28 cellular contexts compared by ENCODE assay signal in genomic region chr2:41939410-41939775, GRCh38.
A peak's percentile ranks its signal among the peaks of the same experiment; 100 is the strongest.
DNase-seq lines count a peak whose midpoint lies in the region; ATAC-seq and TF ChIP-seq lines count a peak whose summit lies in the region.
"Had no signal": no experiment of that assay in that cellular context is flagged by ENCODE, and none has a peak within 500 bp of the region (broad histone marks: within the 10 kb centered on the region; RNA-seq: fewer than 3 reads in every experiment).

No MANE protein-coding gene starts in this region.

- TF ChIP-seq POLR2A in heart left ventricle (IDR thresholded peaks at IDR 0.05): no peak
- no peak for TF ChIP-seq POLR2A in thyroid gland (IDR thresholded peaks at IDR 0.05)

- WGBS in heart left ventricle, 4 donors: 77 to 89% (median 81%) methylated on average over 5 of the region's 5 CpGs
- 86 to 89% methylated on average over 5 of the region's 5 CpGs for WGBS in thyroid gland, 2 donors

- TF ChIP-seq CTCF in heart left ventricle (IDR thresholded peaks at IDR 0.05) (no peak), endothelial cell (IDR thresholded peaks at IDR 0.05; ENCODE audit: unreplicated experiment) (no peak), thyroid gland (IDR thresholded peaks at IDR 0.05) (no peak)

- H3K9me3 ChIP-seq in heart left ventricle (no peaks in the 10 kb centered on the region), skeletal muscle tissue (ENCODE audit: control insufficient read depth in 3 of 3, low read length in 3 of 3) (no peaks in the 10 kb centered on the region), thyroid gland (no peaks in the 10 kb centered on the region)
- H3K9me3 ChIP-seq: psoas muscle had no signal

- H3K9ac ChIP-seq in skeletal muscle tissue (ENCODE audit: low read depth in 1 of 3, low read length in 3 of 3): no peak overlapping the region

- H3K27me3 ChIP-seq in heart left ventricle (no peaks in the 10 kb centered on the region), skeletal muscle tissue (ENCODE audit: control insufficient read depth in 3 of 3, insufficient read depth in 3 of 3, low read length in 3 of 3) (no peaks in the 10 kb centered on the region), thyroid gland (no peaks in the 10 kb centered on the region)

- no peak for ATAC-seq in heart left ventricle
- no peak for ATAC-seq in Right ventricle myocardium superior (ENCODE audit: poor library complexity)
- ATAC-seq in GM19395 (IDR thresholded peaks at IDR 0.05; ENCODE audit: unreplicated experiment): no peak
- ATAC-seq in HG03108 (IDR thresholded peaks at IDR 0.05; ENCODE audit: unreplicated experiment): no peak
- ATAC-seq: activated naive CD8-positive, alpha-beta T cell treated with anti-CD3 and anti-CD28 coated beads, Interleukin-2, amount 50 U/mL, for 24 hours; left lobe of liver; naive thymus-derived CD8-positive, alpha-beta T cell; psoas muscle; T-helper 17 cell had no signal

- H3K4me1 Mint-ChIP-seq in endothelial cell (ENCODE audit: unreplicated experiment): peaks cover 26% of the 10 kb centered on the region
- H3K4me1 Mint-ChIP-seq: activated naive CD8-positive, alpha-beta T cell treated with anti-CD3 and anti-CD28 coated beads, Interleukin-2, amount 50 U/mL, for 24 hours; central memory CD8-positive, alpha-beta T cell; naive thymus-derived CD8-positive, alpha-beta T cell had no signal

- intact Hi-C loops in heart left ventricle (cut with DNase I) (loop anchor here in 1 of 10 donors (5.0 kb wide), 1 partner anchor 113 kb away; no protein-coding TSS in a partner anchor), Right ventricle myocardium superior (cut with DNase I) (loop anchor here (10.0 kb wide), 1 partner anchor 115 kb away; no protein-coding TSS in a partner anchor), thyroid gland (cut with DNase I) (no loop called here)

- no peaks in the 10 kb centered on the region for H3K9me3 Mint-ChIP-seq in endothelial cell (ENCODE audit: unreplicated experiment)
- H3K9me3 Mint-ChIP-seq: activated naive CD8-positive, alpha-beta T cell treated with anti-CD3 and anti-CD28 coated beads, Interleukin-2, amount 50 U/mL, for 24 hours; central memory CD8-positive, alpha-beta T cell; naive thymus-derived CD8-positive, alpha-beta T cell had no signal

- H3K27me3 Mint-ChIP-seq in endothelial cell (ENCODE audit: unreplicated experiment): peaks cover 3% of the 10 kb centered on the region
- H3K27me3 Mint-ChIP-seq: activated naive CD8-positive, alpha-beta T cell treated with anti-CD3 and anti-CD28 coated beads, Interleukin-2, amount 50 U/mL, for 24 hours had no signal

- H3K27ac ChIP-seq in heart left ventricle (peak overlapping the region in 9 of 12 donors; percentile 8 to 86 (median 58)), skeletal muscle tissue (ENCODE audit: low read depth, low read length) (peak overlapping the region; percentile 19), thyroid gland (no peak overlapping the region)
- H3K27ac ChIP-seq: C4-2B, epithelial cell of prostate, psoas muscle had no signal

- DNase-seq in heart left ventricle: no peak
- no peak for DNase-seq in Right ventricle myocardium superior
- DNase-seq in NCI-H82 (lab: John Stamatoyannopoulos, UW): peak; percentile 92
- DNase-seq in endothelial cell (ENCODE audit: low spot score): no peak
- DNase-seq in thyroid gland: no peak
- DNase-seq: 8988T; activated CD4-positive, alpha-beta T cell treated with anti-CD3 and anti-CD28 coated beads, Interleukin-2, amount 50 U/mL, for 48 hours; activated CD4-positive, CD25-positive, alpha-beta regulatory T cell treated with anti-CD3 and anti-CD28 coated beads, Interleukin-2, amount 50 U/mL, for 72 hours; activated naive CD4-positive, alpha-beta T cell; activated naive CD8-positive, alpha-beta T cell treated with anti-CD3 and anti-CD28 coated beads, Interleukin-2, amount 50 U/mL, for 24 hours; COR-L47; DMS79 treated with DMSO at 0.1 percent for 48 hours; GDM1; naive thymus-derived CD8-positive, alpha-beta T cell; NCI-H1694; occipital lobe; psoas muscle; stimulated activated CD4-positive, alpha-beta T cell treated with anti-CD3 and anti-CD28 coated beads, Interleukin-15, amount 100 ng/mL, for 24 hours; stimulated activated CD4-positive, alpha-beta T cell treated with anti-CD3 and anti-CD28 coated beads, Interleukin-4, amount 100 ng/mL, for 4 hours; substantia nigra; T-helper 17 cell had no signal

- H3K36me3 ChIP-seq in heart left ventricle (no peaks in the 10 kb centered on the region), skeletal muscle tissue (ENCODE audit: control insufficient read depth in 3 of 3, insufficient read depth in 3 of 3, low read length in 3 of 3) (no peaks in the 10 kb centered on the region), thyroid gland (no peaks in the 10 kb centered on the region)

- H3K4me3 ChIP-seq in heart left ventricle: no peak overlapping the region
- H3K4me3 ChIP-seq in skeletal muscle tissue (ENCODE audit: low read length in 3 of 3): no peak overlapping the region
- H3K4me3 ChIP-seq in thyroid gland (replicated peaks in 1 of 3): no peak overlapping the region
- H3K4me3 ChIP-seq: psoas muscle had no signal

- H3K4me3 Mint-ChIP-seq in endothelial cell (ENCODE audit: unreplicated experiment): no peak overlapping the region
- H3K4me3 Mint-ChIP-seq: activated naive CD8-positive, alpha-beta T cell treated with anti-CD3 and anti-CD28 coated beads, Interleukin-2, amount 50 U/mL, for 24 hours; central memory CD8-positive, alpha-beta T cell; naive thymus-derived CD8-positive, alpha-beta T cell; T-helper 17 cell had no signal

- H3K27ac Mint-ChIP-seq in endothelial cell (ENCODE audit: unreplicated experiment): peak overlapping the region; percentile 7
- H3K27ac Mint-ChIP-seq: activated naive CD8-positive, alpha-beta T cell treated with anti-CD3 and anti-CD28 coated beads, Interleukin-2, amount 50 U/mL, for 24 hours; naive thymus-derived CD8-positive, alpha-beta T cell; T-helper 17 cell had no signal

- H3K36me3 Mint-ChIP-seq in endothelial cell (ENCODE audit: low read depth, unreplicated experiment): no peaks in the 10 kb centered on the region
- H3K36me3 Mint-ChIP-seq: naive thymus-derived CD8-positive, alpha-beta T cell had no signal

- H3K4me1 ChIP-seq in heart left ventricle: peaks cover 0 to 81% (median 27%) of the 10 kb centered on the region in 12 donors
- peaks cover 21 to 33% (median 25%) of the 10 kb centered on the region in 3 donors for H3K4me1 ChIP-seq in skeletal muscle tissue (ENCODE audit: control insufficient read depth in 3 of 3, insufficient read depth in 3 of 3, low read length in 3 of 3)
- peaks cover 5 to 17% of the 10 kb centered on the region in 2 donors for H3K4me1 ChIP-seq in thyroid gland

Comparison
In these comparisons a context has a peak if more than half of its experiments do, and no peak if none do; other contexts are left out.
1. H3K27ac ChIP-seq: peak in heart left ventricle (9 of 12) and skeletal muscle tissue (single experiment); none in thyroid gland (0 of 3).